In the genomic region with DNA sequence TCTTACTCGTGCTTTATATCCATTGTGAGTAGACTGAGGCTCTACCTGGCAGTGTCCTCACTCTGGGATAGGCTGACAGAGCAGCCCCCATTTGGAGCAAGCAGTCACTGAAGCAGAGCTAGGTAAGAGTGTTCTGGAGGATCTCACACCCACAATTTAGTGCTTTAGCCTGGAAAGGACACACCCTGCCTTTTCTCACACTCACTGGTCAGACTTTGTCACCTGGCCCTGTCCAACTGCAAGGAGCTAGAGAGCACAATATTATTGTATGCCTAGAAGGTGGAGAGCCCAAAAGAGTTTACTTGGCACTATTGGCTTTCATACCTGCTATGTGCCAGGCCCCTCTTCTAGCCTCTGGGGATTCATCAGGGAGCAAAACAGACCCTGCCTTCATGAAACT, we compare ENCODE assay signal across 35 cellular contexts.
"Had no signal": no experiment of that assay in that cellular context is flagged by ENCODE, and none has a peak within 500 bp of the region (broad histone marks: within the 10 kb centered on the region; RNA-seq: fewer than 3 reads in every experiment).

No MANE protein-coding gene starts in this region.

- H3K4me1 ChIP-seq: breast epithelium had no signal

- H3K27ac ChIP-seq: adrenal gland, body of pancreas, brain microvascular endothelial cell, breast epithelium, cardiac muscle cell, VCaP had no signal

- H3K4me1 Mint-ChIP-seq: activated B cell treated with CpG ODN at 0.5 μM for 24 hours; activated naive CD8-positive, alpha-beta T cell treated with anti-CD3 and anti-CD28 coated beads for 36 hours had no signal

- H3K9me3 ChIP-seq: adrenal gland, body of pancreas, breast epithelium had no signal

- FAIRE-seq: astrocyte, TTC549 had no signal

- H3K27me3 Mint-ChIP-seq: activated B cell treated with CpG ODN at 0.5 μM for 24 hours had no signal

- DNase-seq: activated B cell treated with CpG ODN at 0.5 μM for 24 hours; activated CD4-positive, alpha-beta memory T cell treated with anti-CD3 and anti-CD28 coated beads for 36 hours; activated CD4-positive, alpha-beta T cell treated with anti-CD3 and anti-CD28 coated beads for 4 hours; activated CD4-positive, alpha-beta T cell treated with anti-CD3 and anti-CD28 coated beads, Interleukin-2, amount 10 ng/mL, durations not matched to agents 24 days and 14 days; activated CD4-positive, alpha-beta T cell treated with anti-CD3 and anti-CD28 coated beads, Interleukin-2, amount 50 U/mL, for 1 hour; activated CD4-positive, alpha-beta T cell treated with anti-CD3 and anti-CD28 coated beads, Interleukin-2, amount 50 U/mL, for 4 hours; activated CD4-positive, CD25-positive, alpha-beta regulatory T cell treated with anti-CD3 and anti-CD28 coated beads, Interleukin-2, amount 50 U/mL, for 72 hours; activated CD8-positive, alpha-beta memory T cell treated with anti-CD3 and anti-CD28 coated beads, Interleukin-2, amount 50 U/mL, for 4 hours; activated CD8-positive, alpha-beta T cell treated with anti-CD3 and anti-CD28 coated beads for 36 hours; activated effector memory CD4-positive, alpha-beta T cell treated with anti-CD3 and anti-CD28 coated beads, Interleukin-2, amount 50 U/mL, for 16 hours; activated gamma-delta T cell treated with Interleukin-2 at 50 U/mL for 16 hours; activated naive CD4-positive, alpha-beta T cell; activated naive CD4-positive, alpha-beta T cell treated with anti-CD3 and anti-CD28 coated beads for 36 hours; activated naive CD4-positive, alpha-beta T cell treated with anti-CD3 and anti-CD28 coated beads, Interleukin-2, amount 50 U/mL, for 16 hours; activated naive CD8-positive, alpha-beta T cell treated with anti-CD3 and anti-CD28 coated beads for 36 hours; activated T-cell treated with anti-CD3 and anti-CD28 coated beads for 4 hours; activated T-cell treated with anti-CD3 and anti-CD28 coated beads, Interleukin-2, amount 50 U/mL, for 1 hour; activated T-cell treated with anti-CD3 and anti-CD28 coated beads, Interleukin-2, amount 50 U/mL, for 4 hours; activated T-cell treated with anti-CD3 and anti-CD28 coated beads, Interleukin-2, amount 50 U/mL, for 72 hours; adrenal gland; amniotic stem cell; aorta; body of pancreas; brain microvascular endothelial cell; caudate nucleus; T-cell; T-helper 17 cell had no signal

- H3K27ac Mint-ChIP-seq: activated B cell treated with CpG ODN at 0.5 μM for 24 hours; activated CD4-positive, alpha-beta memory T cell treated with anti-CD3 and anti-CD28 coated beads for 36 hours; activated CD4-positive, alpha-beta T cell treated with anti-CD3 and anti-CD28 coated beads, Interleukin-2, amount 10 ng/mL, durations not matched to agents 24 days and 14 days; activated CD8-positive, alpha-beta T cell treated with anti-CD3 and anti-CD28 coated beads for 36 hours; activated naive CD4-positive, alpha-beta T cell treated with anti-CD3 and anti-CD28 coated beads for 36 hours; activated naive CD4-positive, alpha-beta T cell treated with anti-CD3 and anti-CD28 coated beads, Interleukin-2, amount 50 U/mL, for 72 hours; activated naive CD8-positive, alpha-beta T cell treated with anti-CD3 and anti-CD28 coated beads for 36 hours; activated T-cell treated with anti-CD3 and anti-CD28 coated beads, Interleukin-2, amount 50 U/mL, for 72 hours; activated T-helper 1 cell treated with anti-CD3 and anti-CD28 coated beads, Interleukin-12 subunit alpha, Interleukin-12 subunit beta, Interleukin-2, Interleukin-4 antibody, amounts not matched to agents 30 ng/mL and 10 ng/mL and 1 ng/mL, durations not matched to agents 14 hours and 24 hours and 36 hours; activated T-helper 17 cell treated with anti-CD3 and anti-CD28 coated beads, Interleukin-2, amount 50 U/mL, for 72 hours; T-cell; T-helper 17 cell had no signal

- H3K9me3 Mint-ChIP-seq: activated B cell treated with CpG ODN at 0.5 μM for 24 hours; activated CD4-positive, alpha-beta memory T cell treated with anti-CD3 and anti-CD28 coated beads for 36 hours; activated CD4-positive, alpha-beta T cell treated with anti-CD3 and anti-CD28 coated beads, Interleukin-2, amount 10 ng/mL, durations not matched to agents 24 days and 14 days; activated CD8-positive, alpha-beta T cell treated with anti-CD3 and anti-CD28 coated beads for 36 hours; activated naive CD4-positive, alpha-beta T cell treated with anti-CD3 and anti-CD28 coated beads for 36 hours; activated naive CD4-positive, alpha-beta T cell treated with anti-CD3 and anti-CD28 coated beads, Interleukin-2, amount 50 U/mL, for 72 hours; activated naive CD8-positive, alpha-beta T cell treated with anti-CD3 and anti-CD28 coated beads for 36 hours; activated T-cell treated with anti-CD3 and anti-CD28 coated beads, Interleukin-2, amount 50 U/mL, for 4 hours; activated T-cell treated with anti-CD3 and anti-CD28 coated beads, Interleukin-2, amount 50 U/mL, for 72 hours; activated T-helper 1 cell treated with anti-CD3 and anti-CD28 coated beads, Interleukin-12 subunit alpha, Interleukin-12 subunit beta, Interleukin-2, Interleukin-4 antibody, amounts not matched to agents 30 ng/mL and 10 ng/mL and 1 ng/mL, durations not matched to agents 14 hours and 24 hours and 36 hours; activated T-helper 17 cell treated with anti-CD3 and anti-CD28 coated beads, Interleukin-2, amount 50 U/mL, for 72 hours; T-cell had no signal

- H3K36me3 ChIP-seq: adrenal gland, brain microvascular endothelial cell, breast epithelium, cardiac muscle cell had no signal

- H3K27me3 ChIP-seq: adrenal gland, body of pancreas, brain microvascular endothelial cell, breast epithelium, cardiac muscle cell had no signal

- H3K36me3 Mint-ChIP-seq: activated CD4-positive, alpha-beta memory T cell treated with anti-CD3 and anti-CD28 coated beads for 36 hours; activated naive CD4-positive, alpha-beta T cell treated with anti-CD3 and anti-CD28 coated beads, Interleukin-2, amount 50 U/mL, for 72 hours; activated naive CD8-positive, alpha-beta T cell treated with anti-CD3 and anti-CD28 coated beads for 36 hours; T-cell had no signal

- H3K4me3 Mint-ChIP-seq: activated B cell treated with CpG ODN at 0.5 μM for 24 hours; activated CD4-positive, alpha-beta memory T cell treated with anti-CD3 and anti-CD28 coated beads for 36 hours; activated CD4-positive, alpha-beta T cell treated with anti-CD3 and anti-CD28 coated beads, Interleukin-2, amount 10 ng/mL, durations not matched to agents 24 days and 14 days; activated CD8-positive, alpha-beta T cell treated with anti-CD3 and anti-CD28 coated beads for 36 hours; activated naive CD4-positive, alpha-beta T cell treated with anti-CD3 and anti-CD28 coated beads for 36 hours; activated naive CD8-positive, alpha-beta T cell treated with anti-CD3 and anti-CD28 coated beads for 36 hours; activated T-cell treated with anti-CD3 and anti-CD28 coated beads, Interleukin-2, amount 50 U/mL, for 4 hours; activated T-cell treated with anti-CD3 and anti-CD28 coated beads, Interleukin-2, amount 50 U/mL, for 72 hours; activated T-helper 1 cell treated with anti-CD3 and anti-CD28 coated beads, Interleukin-12 subunit alpha, Interleukin-12 subunit beta, Interleukin-2, Interleukin-4 antibody, amounts not matched to agents 30 ng/mL and 10 ng/mL and 1 ng/mL, durations not matched to agents 14 hours and 24 hours and 36 hours; activated T-helper 17 cell treated with anti-CD3 and anti-CD28 coated beads, Interleukin-2, amount 50 U/mL, for 72 hours; T-cell; T-helper 17 cell had no signal

- ATAC-seq: activated CD8-positive, alpha-beta T cell treated with anti-CD3 and anti-CD28 coated beads for 36 hours; activated naive CD4-positive, alpha-beta T cell treated with anti-CD3 and anti-CD28 coated beads, Interleukin-2, amount 50 U/mL, for 72 hours; activated T-cell treated with anti-CD3 and anti-CD28 coated beads, Interleukin-2, amount 50 U/mL, for 4 hours; activated T-cell treated with anti-CD3 and anti-CD28 coated beads, Interleukin-2, amount 50 U/mL, for 72 hours; activated T-helper 17 cell treated with anti-CD3 and anti-CD28 coated beads, Interleukin-2, amount 50 U/mL, for 72 hours; body of pancreas; T-cell; T-helper 17 cell had no signal

- H3K4me3 ChIP-seq: adrenal gland, body of pancreas, breast epithelium, cardiac muscle cell had no signal
